8 cellular contexts compared by ENCODE assay signal in genomic region chr5:40225147-40225546, GRCh38.
A peak's percentile ranks its signal among the peaks of the same experiment; 100 is the strongest.
DNase-seq lines count a peak whose midpoint lies in the region; ATAC-seq, FAIRE-seq and TF ChIP-seq lines count a peak whose summit lies in the region.
"Not testable (repeated sequence)": the region's sequence is repeated elsewhere in the genome, so short reads cannot be mapped to it uniquely, and the experiment has no call there.

No MANE protein-coding gene starts in this region.

- TF ChIP-seq POLR2A in GM12878 (IDR thresholded peaks at IDR 0.05; ENCODE audit: low read depth, low read length) = not testable (repeated sequence)

- H3K79me2 ChIP-seq in GM12878 (ENCODE audit: control insufficient read depth, insufficient read depth, low read length) = not testable (repeated sequence)

- not testable (repeated sequence) for TF ChIP-seq EP300 in GM12878 (IDR thresholded peaks at IDR 0.05; ENCODE audit: borderline replicate concordance in 1 of 2, control insufficient read depth in 1 of 2, low read depth in 2 of 2, low read length in 2 of 2)

- not testable (repeated sequence) for H3K9me3 ChIP-seq in GM12878 (replicated peaks; ENCODE audit: control insufficient read depth, insufficient read depth, low read length)

- not testable (repeated sequence) for BruUV-seq in GM12878 (replicated peaks; lab: Mats Ljungman, UMichigan)

- SMC1A ChIA-PET in GM12878 (lab: Charles Lee; ENCODE audit: uncharacterized antibody, unreplicated experiment) = not testable (repeated sequence)

- not testable (repeated sequence) for H3K4me2 ChIP-seq in GM12878 (ENCODE audit: control insufficient read depth, insufficient read depth)

- not testable (repeated sequence) for H3K9ac ChIP-seq in GM12878 (ENCODE audit: control insufficient read depth, insufficient read depth, low read length)

- 0% methylated on average over 1 of the region's 2 CpGs for WGBS in GM12878 (ENCODE audit: insufficient coverage, insufficient replicate concordance, low lambda C conversion rate, missing lambda C conversion rate)

- peaks cover 40% of the 10 kb centered on the region for H3K4me1 Mint-ChIP-seq in stimulated activated effector memory CD8-positive, alpha-beta T cell treated with anti-CD3 and anti-CD28 coated beads, Interleukin-12 subunit alpha, Interleukin-12 subunit beta, amount 100 ng/mL, for 72 hours

- not testable (repeated sequence) for H3K9me3 Mint-ChIP-seq in stimulated activated effector memory CD8-positive, alpha-beta T cell treated with anti-CD3 and anti-CD28 coated beads, Interleukin-12 subunit alpha, Interleukin-12 subunit beta, amount 100 ng/mL, for 72 hours

- not testable (repeated sequence) for H3K27ac ChIP-seq in GM12878 (ENCODE audit: control insufficient read depth, insufficient read depth)

- ATAC-seq in GM21723 (IDR thresholded peaks at IDR 0.05; ENCODE audit: unreplicated experiment) (peak; percentile 43), GM12878 (peak; percentile 66)
- not testable (repeated sequence) for ATAC-seq in stimulated activated effector memory CD8-positive, alpha-beta T cell treated with anti-CD3 and anti-CD28 coated beads, Interleukin-12 subunit alpha, Interleukin-12 subunit beta, amount 100 ng/mL, for 72 hours

- not testable (repeated sequence) for TF ChIP-seq RAD21 in GM12878 (IDR thresholded peaks at IDR 0.05; ENCODE audit: insufficient read depth, low read depth, low read length)

- not testable (repeated sequence) for H3K36me3 Mint-ChIP-seq in stimulated activated effector memory CD8-positive, alpha-beta T cell treated with anti-CD3 and anti-CD28 coated beads, Interleukin-12 subunit alpha, Interleukin-12 subunit beta, amount 100 ng/mL, for 72 hours

- H3K4me1 ChIP-seq in GM12878 (ENCODE audit: control insufficient read depth, insufficient read depth, low read length) = not testable (repeated sequence)

- RAD21 ChIA-PET in GM12878 (lab: Charles Lee; ENCODE audit: unreplicated experiment) = not testable (repeated sequence)

- peak overlapping the region; percentile 87 for H3K27ac Mint-ChIP-seq in stimulated activated effector memory CD8-positive, alpha-beta T cell treated with anti-CD3 and anti-CD28 coated beads, Interleukin-12 subunit alpha, Interleukin-12 subunit beta, amount 100 ng/mL, for 72 hours

- not testable (repeated sequence) for H3K36me3 ChIP-seq in GM12878 (ENCODE audit: control insufficient read depth in 2 of 2, insufficient read depth in 2 of 2, low read length in 1 of 2)

- H3K27me3 ChIP-seq in GM12878 (replicated peaks in 1 of 2; ENCODE audit: control insufficient read depth in 2 of 2, insufficient read depth in 2 of 2, low read length in 1 of 2) = not testable (repeated sequence)

- not testable (repeated sequence) for TF ChIP-seq CTCF in GM12865 (IDR thresholded peaks at IDR 0.05; ENCODE audit: insufficient read depth, low read depth, low read length, missing control alignments); GM12878 (IDR thresholded peaks at IDR 0.05 in 2 of 3, conservative IDR thresholded peaks at IDR 0.05 in 1 of 3; ENCODE audit: control insufficient read depth in 2 of 3, extremely low read depth in 1 of 3, insufficient read depth in 1 of 3, low read depth in 3 of 3, low read length in 3 of 3)

- DNase-seq in GM12865 (ENCODE audit: low read depth) (peak; percentile 42), activated T-cell treated with anti-CD3 and anti-CD28 coated beads for 24 hours (ENCODE audit: low read depth) (peak; percentile 33), GM12878 (ENCODE audit: low read depth, low spot score) (peak; percentile 27)
- DNase-seq in activated CD4-positive, alpha-beta T cell treated with anti-CD3 and anti-CD28 coated beads for 24 hours (ENCODE audit: low read depth in 2 of 2) = peak; percentile 16 to 31
- DNase-seq in activated T-helper 9 cell treated with anti-CD3 and anti-CD28 coated beads, Interleukin-2, amount 50 U/mL, for 16 hours (ENCODE audit: low read depth) = peak; percentile 11
- peak; percentile 53 for DNase-seq in stimulated activated CD4-positive, alpha-beta T cell treated with anti-CD3 and anti-CD28 coated beads, Interleukin-1b, Interleukin-23, amount 100 ng/mL, for 48 hours
- DNase-seq in stimulated activated effector memory CD8-positive, alpha-beta T cell treated with anti-CD3 and anti-CD28 coated beads, Interleukin-12 subunit alpha, Interleukin-12 subunit beta, amount 100 ng/mL, for 72 hours (ENCODE audit: low spot score in 2 of 2) = not testable (repeated sequence)

- not testable (repeated sequence) for H2AFZ ChIP-seq in GM12878 (ENCODE audit: control insufficient read depth, low read depth, low read length)

- not testable (repeated sequence) for FAIRE-seq in GM12878 (lab: Jason Lieb, UNC)

- H3K4me3 Mint-ChIP-seq in stimulated activated effector memory CD8-positive, alpha-beta T cell treated with anti-CD3 and anti-CD28 coated beads, Interleukin-12 subunit alpha, Interleukin-12 subunit beta, amount 100 ng/mL, for 72 hours = peak overlapping the region; percentile 41

- in situ Hi-C loops in GM12878 (cut with MboI) = not testable (repeated sequence)

- CTCF ChIA-PET in GM12878 (lab: Yijun Ruan, JAX) = not testable (repeated sequence)

- H3K4me3 ChIP-seq in GM12865 (ENCODE audit: low read depth, low read length); GM12878: not testable (repeated sequence)

- POLR2A ChIA-PET in GM12878 (lab: Charles Lee) = not testable (repeated sequence)

- not testable (repeated sequence) for H4K20me1 ChIP-seq in GM12878 (ENCODE audit: control insufficient read depth, insufficient read depth)

- intact Hi-C loops in GM12878 (cut with micrococcal nuclease; ENCODE audit: unreplicated experiment) = loop anchor here (2.0 kb wide), 1 partner anchor 460 kb away; no protein-coding TSS in a partner anchor

TF ChIP-seq in GM12878, 131 proteins besides CTCF, POLR2A, EP300 and RAD21:
- peak; percentile 53 for TF ChIP-seq MEF2B (IDR thresholded peaks at IDR 0.05; ENCODE audit: partially characterized antibody, poor library complexity, severe bottlenecking)
- TF ChIP-seq RAD51 (IDR thresholded peaks at IDR 0.05) = 0 out of 2 replicates have a peak, but pooled peaks have one; percentile 23
- TF ChIP-seq BHLHE40 (IDR thresholded peaks at IDR 0.05; ENCODE audit: borderline replicate concordance in 1 of 2, low read depth in 2 of 2, low read length in 1 of 2) = peak; percentile 30 to 84; a peak in 3 of 4 replicates
- TF ChIP-seq IKZF2 (IDR thresholded peaks at IDR 0.05) = peak in 1 of 2 experiments; percentile 18; a peak in 1 of 4 replicates
